Comparison of ENCODE assay signal across 18 cellular contexts in the genomic region with DNA sequence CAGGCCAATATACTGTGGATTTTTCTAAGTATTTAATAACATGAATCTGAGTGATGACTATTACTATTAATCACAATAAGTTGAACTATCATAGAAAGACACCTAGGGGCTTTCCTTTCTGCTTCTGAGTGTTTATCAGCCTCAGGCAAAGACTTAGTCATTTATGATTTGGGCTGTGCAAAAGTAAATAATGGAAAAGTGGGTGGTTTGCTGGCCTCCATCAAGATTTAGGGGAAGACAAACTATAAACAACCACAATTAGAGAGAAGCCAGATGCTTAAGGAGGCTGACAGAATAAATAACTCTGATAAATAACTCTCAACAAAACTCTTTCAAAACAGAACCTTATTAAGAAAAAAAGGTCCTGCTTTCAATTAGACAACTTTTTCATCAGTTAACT.
A peak's percentile ranks its signal among the peaks of the same experiment; 100 is the strongest.
DNase-seq lines count a peak whose midpoint lies in the region; ATAC-seq and TF ChIP-seq lines count a peak whose summit lies in the region.
"Had no signal": no experiment of that assay in that cellular context is flagged by ENCODE, and none has a peak within 500 bp of the region (broad histone marks: within the 10 kb centered on the region; RNA-seq: fewer than 3 reads in every experiment).

No MANE protein-coding gene starts in this region.

- H3F3A ChIP-seq in neural progenitor cell (ENCODE audit: low read depth): no peaks in the 10 kb centered on the region

- H2AFZ ChIP-seq in neural progenitor cell (replicated peaks): no peak overlapping the region

- no peaks in the 10 kb centered on the region for H4K20me1 ChIP-seq in neural progenitor cell (ENCODE audit: low read depth)

- peak overlapping the region; percentile 79 for H3K27ac ChIP-seq in 22Rv1
- H3K27ac ChIP-seq in Panc1 (ENCODE audit: low read length): no peak overlapping the region
- no peak overlapping the region for H3K27ac ChIP-seq in neural progenitor cell

- intact Hi-C loops in Panc1 (cut with micrococcal nuclease; ENCODE audit: unreplicated experiment): loop anchor here (10.0 kb wide), 1 partner anchor 62 kb away; a partner anchor contains a TSS

- H3K36me3 Mint-ChIP-seq in neural progenitor cell: no peaks in the 10 kb centered on the region
- H3K36me3 Mint-ChIP-seq: CD8-positive, alpha-beta memory T cell had no signal

- ATAC-seq in Panc1 (peak; percentile 66; the same call in 1 of the 2 replicates), GM21576 (IDR thresholded peaks at IDR 0.05; ENCODE audit: unreplicated experiment) (no peak)
- ATAC-seq: left cardiac atrium had no signal

- H3K4me1 ChIP-seq in Panc1 (ENCODE audit: control insufficient read depth, insufficient read depth, low read length) (no peaks in the 10 kb centered on the region), neural progenitor cell (no peaks in the 10 kb centered on the region)

- no peaks in the 10 kb centered on the region for H3K4me1 Mint-ChIP-seq in neural progenitor cell
- H3K4me1 Mint-ChIP-seq: CD8-positive, alpha-beta memory T cell had no signal

- H3K27me3 Mint-ChIP-seq in neural progenitor cell (ENCODE audit: insufficient read depth, low read depth): no peaks in the 10 kb centered on the region
- H3K27me3 Mint-ChIP-seq: CD8-positive, alpha-beta memory T cell had no signal

- no TSS peak for BruUV-seq in Panc1 (replicated peaks; lab: Mats Ljungman, UMichigan)

- no peak overlapping the region for H3K4me3 Mint-ChIP-seq in neural progenitor cell
- H3K4me3 Mint-ChIP-seq: CD8-positive, alpha-beta memory T cell had no signal

- no peak overlapping the region for H3K27ac Mint-ChIP-seq in neural progenitor cell
- H3K27ac Mint-ChIP-seq: CD8-positive, alpha-beta memory T cell had no signal

- POLR2A ChIA-PET in Panc1 (lab: Charles Lee): no interaction called here

- TF ChIP-seq CTCF in 22Rv1 (IDR thresholded peaks at IDR 0.05) (no peak), Panc1 (IDR thresholded peaks at IDR 0.05) (no peak), fibroblast of villous mesenchyme (IDR thresholded peaks at IDR 0.05; ENCODE audit: insufficient read depth, low read depth, low read length) (no peak), neural progenitor cell (IDR thresholded peaks at IDR 0.05) (no peak)

- in situ Hi-C loops in Panc1 (cut with HindIII; ENCODE audit: low pct_unique_long_range_greater_than_20kb, low sequenced_read_pairs): no loop called here

- H3K9me3 Mint-ChIP-seq in neural progenitor cell: no peaks in the 10 kb centered on the region

- H3K9me3 ChIP-seq in Panc1 (ENCODE audit: control insufficient read depth, insufficient read depth, low read depth, low read length): no peaks in the 10 kb centered on the region
- no peaks in the 10 kb centered on the region for H3K9me3 ChIP-seq in neural progenitor cell (ENCODE audit: low read depth)
- H3K9me3 ChIP-seq: SK-N-SH, tibial nerve had no signal

- H3K4me2 ChIP-seq in neural progenitor cell: no peak overlapping the region
- H3K4me2 ChIP-seq: SK-N-SH had no signal

- H3K27me3 ChIP-seq in Panc1 (ENCODE audit: control insufficient read depth, insufficient read depth, low read length) (no peaks in the 10 kb centered on the region), neural progenitor cell (no peaks in the 10 kb centered on the region)
- H3K27me3 ChIP-seq: tibial nerve had no signal

- H3K79me2 ChIP-seq in neural progenitor cell (ENCODE audit: low read depth): no peaks in the 10 kb centered on the region

- CTCF ChIA-PET in Panc1 (lab: Charles Lee): no interaction called here

- H3K36me3 ChIP-seq in Panc1 (ENCODE audit: control insufficient read depth, insufficient read depth, low read length) (no peaks in the 10 kb centered on the region), neural progenitor cell (no peaks in the 10 kb centered on the region)
- H3K36me3 ChIP-seq: tibial nerve had no signal

- H3K9ac ChIP-seq in neural progenitor cell: no peak overlapping the region
- H3K9ac ChIP-seq: SK-N-SH had no signal

- H3K4me3 ChIP-seq in Panc1 (ENCODE audit: low read depth in 2 of 2, low read length in 2 of 2): no peak overlapping the region
- H3K4me3 ChIP-seq in fibroblast of villous mesenchyme (ENCODE audit: low read depth, low read length): no peak overlapping the region
- no peak overlapping the region for H3K4me3 ChIP-seq in neural progenitor cell
- H3K4me3 ChIP-seq: tibial nerve had no signal

- peak; percentile 50 for DNase-seq in GM04503 (ENCODE audit: low read depth)
- no peak for DNase-seq in Panc1 (ENCODE audit: low read depth, low spot score)
- DNase-seq in fibroblast of villous mesenchyme (ENCODE audit: low read depth): peak; percentile 89
- no peak for DNase-seq in neural progenitor cell (ENCODE audit: low spot score)
- DNase-seq in COR-L47 (lab: John Stamatoyannopoulos, UW): no peak
- no peak for DNase-seq in NCI-H1105 (lab: John Stamatoyannopoulos, UW)
- DNase-seq: activated CD8-positive, alpha-beta memory T cell treated with anti-CD3 and anti-CD28 coated beads, Interleukin-2, amount 50 U/mL, for 4 hours; activated effector memory CD4-positive, alpha-beta T cell treated with Interleukin-2 at 50 U/mL for 16 hours; CD8-positive, alpha-beta memory T cell; left cardiac atrium; NCI-H1436 treated with DMSO at 0.1 percent for 48 hours; NCI-H2171 treated with DMSO at 0.1 percent for 48 hours; NCI-H774; SK-N-SH; stimulated activated naive CD4-positive, alpha-beta T cell had no signal

Comparison
In these comparisons a context has a peak if more than half of its experiments do, and no peak if none do; other contexts are left out.
1. DNase-seq: peak in GM04503 (single experiment) and fibroblast of villous mesenchyme (single experiment); none in Panc1 (single experiment), neural progenitor cell (single experiment), COR-L47 (single experiment) and NCI-H1105 (single experiment).